1 cellular context compared by ENCODE assay signal in genomic region chr5:57210633-57211032, GRCh38.
TF ChIP-seq lines count a peak whose summit lies in the region.

No MANE protein-coding gene starts in this region.

TF ChIP-seq in GM12878, 131 proteins besides CTCF, POLR2A, EP300 and RAD21:
- no peak for TF ChIP-seq BCL3 (IDR thresholded peaks at IDR 0.05; ENCODE audit: borderline replicate concordance, insufficient read depth, low read depth, low read length, poor library complexity, severe bottlenecking)
- no peak for TF ChIP-seq ZNF384 (IDR thresholded peaks at IDR 0.05; ENCODE audit: borderline replicate concordance, low read depth, low read length)
- no peak for TF ChIP-seq NR2C2 (IDR thresholded peaks at IDR 0.05; ENCODE audit: borderline replicate concordance, control insufficient read depth, insufficient read length, low read depth)
- TF ChIP-seq SIX5 (IDR thresholded peaks at IDR 0.05; ENCODE audit: low read depth, low read length, severe bottlenecking) = no peak
- no peak for TF ChIP-seq ZBTB33 (IDR thresholded peaks at IDR 0.05)
- no peak for TF ChIP-seq SMC3 (IDR thresholded peaks at IDR 0.05; ENCODE audit: borderline replicate concordance, low read length)
- TF ChIP-seq SREBF1 (IDR thresholded peaks at IDR 0.05; ENCODE audit: low read length) = no peak
